13 cellular contexts compared by ENCODE assay signal in the genomic region with DNA sequence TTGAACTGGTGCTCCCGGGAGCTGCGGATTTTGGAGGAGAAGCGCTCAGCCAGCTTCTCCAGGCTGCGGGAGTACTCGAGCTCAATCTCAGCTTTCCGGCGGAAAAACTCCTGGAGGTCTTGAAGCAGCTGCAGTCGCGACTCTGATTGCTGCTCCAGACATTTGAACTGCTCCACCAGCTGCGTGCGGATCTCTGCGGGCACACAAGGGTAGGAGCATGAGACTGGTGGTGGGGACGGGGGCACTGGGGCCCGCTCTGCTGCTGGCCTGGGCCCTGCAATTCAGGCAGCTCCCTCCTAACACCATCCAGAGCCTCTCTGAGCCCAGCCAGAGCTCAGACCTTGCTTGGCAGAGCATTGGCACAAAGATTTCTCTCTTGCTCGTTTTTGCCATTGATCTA.
A peak's percentile ranks its signal among the peaks of the same experiment; 100 is the strongest.
DNase-seq lines count a peak whose midpoint lies in the region; ATAC-seq and TF ChIP-seq lines count a peak whose summit lies in the region.
"Had no signal": no experiment of that assay in that cellular context is flagged by ENCODE, and none has a peak within 500 bp of the region (broad histone marks: within the 10 kb centered on the region; RNA-seq: fewer than 3 reads in every experiment).

No MANE protein-coding gene starts in this region.

- H3K27ac Mint-ChIP-seq in endodermal cell (no peak overlapping the region), neural progenitor cell (peak overlapping the region; percentile 22)
- H3K27ac Mint-ChIP-seq in stimulated activated effector memory CD8-positive, alpha-beta T cell treated with anti-CD3 and anti-CD28 coated beads, Interleukin-12 subunit alpha, Interleukin-12 subunit beta, amount 100 ng/mL, for 72 hours, result no peak overlapping the region
- H3K27ac Mint-ChIP-seq: B cell; CD4-positive, alpha-beta T cell had no signal

- H3F3A ChIP-seq in neural progenitor cell (ENCODE audit: low read depth), result peaks cover 7% of the 10 kb centered on the region

- WGBS in HUES64, result 88% methylated on average over 15 of the region's 15 CpGs
- WGBS in endodermal cell (ENCODE audit: insufficient coverage in 1 of 2, insufficient read length in 1 of 2), 2 experiments, result 88 to 93% methylated on average over 13 to 15 of the region's 15 CpGs

- no peak overlapping the region for H3K4me2 ChIP-seq in neural progenitor cell

- H3K27me3 ChIP-seq in HUES64 (ENCODE audit: insufficient read depth, low read length) (no peaks in the 10 kb centered on the region), endodermal cell (ENCODE audit: control insufficient read depth, insufficient read depth, low read length, poor library complexity, severe bottlenecking) (peaks cover 4% of the 10 kb centered on the region), neural progenitor cell (no peaks in the 10 kb centered on the region)

- H3K36me3 ChIP-seq in HUES64 (ENCODE audit: insufficient read depth, low read length), result no peaks in the 10 kb centered on the region
- H3K36me3 ChIP-seq in endodermal cell (ENCODE audit: control insufficient read depth, insufficient read depth, low read length), result no peaks in the 10 kb centered on the region
- H3K36me3 ChIP-seq in neural progenitor cell, result no peaks in the 10 kb centered on the region
- H3K36me3 ChIP-seq: HAP-1 had no signal

- TF ChIP-seq CTCF in endodermal cell (conservative IDR thresholded peaks at IDR 0.05) (no peak), neural progenitor cell (IDR thresholded peaks at IDR 0.05) (no peak)

- peak overlapping the region; percentile 39; the same call in 1 of the 2 replicates for H3K27ac ChIP-seq in HUES64 (ENCODE audit: low read depth, low read length)
- peak overlapping the region; percentile 61 for H3K27ac ChIP-seq in endodermal cell (ENCODE audit: low read depth, low read length)
- no peak overlapping the region for H3K27ac ChIP-seq in neural progenitor cell

- H3K4me1 Mint-ChIP-seq in endodermal cell, result peaks cover 17% of the 10 kb centered on the region
- peaks cover 28% of the 10 kb centered on the region for H3K4me1 Mint-ChIP-seq in neural progenitor cell
- H3K4me1 Mint-ChIP-seq in stimulated activated effector memory CD8-positive, alpha-beta T cell treated with anti-CD3 and anti-CD28 coated beads, Interleukin-12 subunit alpha, Interleukin-12 subunit beta, amount 100 ng/mL, for 72 hours, result no peaks in the 10 kb centered on the region
- H3K4me1 Mint-ChIP-seq: B cell had no signal

- H3K4me3 Mint-ChIP-seq in endodermal cell (no peak overlapping the region), neural progenitor cell (no peak overlapping the region)
- H3K4me3 Mint-ChIP-seq in stimulated activated effector memory CD8-positive, alpha-beta T cell treated with anti-CD3 and anti-CD28 coated beads, Interleukin-12 subunit alpha, Interleukin-12 subunit beta, amount 100 ng/mL, for 72 hours, result no peak overlapping the region
- H3K4me3 Mint-ChIP-seq: B cell; CD4-positive, alpha-beta T cell had no signal

- H3K4me1 ChIP-seq in HUES64 (ENCODE audit: insufficient read depth, low read length), result peaks cover 9% of the 10 kb centered on the region
- H3K4me1 ChIP-seq in endodermal cell (ENCODE audit: control insufficient read depth, insufficient read depth, low read length), result peaks cover 11% of the 10 kb centered on the region
- peaks cover 19% of the 10 kb centered on the region for H3K4me1 ChIP-seq in neural progenitor cell
- H3K4me1 ChIP-seq: HAP-1 had no signal

- H4K20me1 ChIP-seq in neural progenitor cell (ENCODE audit: low read depth), result no peaks in the 10 kb centered on the region

- H3K4me3 ChIP-seq in HUES64 (ENCODE audit: low read length) (no peak overlapping the region), endodermal cell (ENCODE audit: low read length) (peak overlapping the region; percentile 21), neural progenitor cell (no peak overlapping the region)
- H3K4me3 ChIP-seq: HAP-1 had no signal

- DNase-seq in endodermal cell, result peak; percentile 53
- peak; percentile 17 for DNase-seq in neural progenitor cell (ENCODE audit: low spot score)
- no peak for DNase-seq in activated naive CD4-positive, alpha-beta T cell treated with Interleukin-2 at 50 U/mL for 16 hours
- no peak for DNase-seq in stimulated activated effector memory CD8-positive, alpha-beta T cell treated with anti-CD3 and anti-CD28 coated beads, Interleukin-12 subunit alpha, Interleukin-12 subunit beta, amount 100 ng/mL, for 72 hours (ENCODE audit: low spot score in 2 of 2)
- DNase-seq: Calu3; CD4-positive, alpha-beta T cell; DMS 273 treated with DMSO at 0.1 percent for 48 hours had no signal

- no peak for ATAC-seq in HG02840 (IDR thresholded peaks at IDR 0.05; ENCODE audit: low FRiP score, unreplicated experiment)
- no peak for ATAC-seq in stimulated activated effector memory CD8-positive, alpha-beta T cell treated with anti-CD3 and anti-CD28 coated beads, Interleukin-12 subunit alpha, Interleukin-12 subunit beta, amount 100 ng/mL, for 72 hours
- no peak for ATAC-seq in HG03108 (IDR thresholded peaks at IDR 0.05; ENCODE audit: unreplicated experiment)
- ATAC-seq: HepG2 had no signal

- no peaks in the 10 kb centered on the region for H3K79me2 ChIP-seq in neural progenitor cell (ENCODE audit: low read depth)

- H3K9me3 ChIP-seq in HUES64 (ENCODE audit: insufficient read depth, low read depth, low read length), result no peaks in the 10 kb centered on the region
- no peaks in the 10 kb centered on the region for H3K9me3 ChIP-seq in endodermal cell (ENCODE audit: control insufficient read depth, low read length)
- no peaks in the 10 kb centered on the region for H3K9me3 ChIP-seq in neural progenitor cell (ENCODE audit: low read depth)
- H3K9me3 ChIP-seq: HAP-1 had no signal

- peaks cover 7% of the 10 kb centered on the region for H3K27me3 Mint-ChIP-seq in endodermal cell (ENCODE audit: insufficient read depth)
- H3K27me3 Mint-ChIP-seq in neural progenitor cell (ENCODE audit: insufficient read depth, low read depth), result peaks cover 5% of the 10 kb centered on the region
- H3K27me3 Mint-ChIP-seq: B cell; CD4-positive, alpha-beta T cell had no signal

- no peak overlapping the region for H3K9ac ChIP-seq in HUES64 (ENCODE audit: low read depth, low read length)
- H3K9ac ChIP-seq in endodermal cell (ENCODE audit: extremely low read depth, low read length, poor library complexity, severe bottlenecking), result no peak overlapping the region
- H3K9ac ChIP-seq in neural progenitor cell, result no peak overlapping the region

- H3K9me3 Mint-ChIP-seq in endodermal cell (no peaks in the 10 kb centered on the region), neural progenitor cell (no peaks in the 10 kb centered on the region)
- H3K9me3 Mint-ChIP-seq in stimulated activated effector memory CD8-positive, alpha-beta T cell treated with anti-CD3 and anti-CD28 coated beads, Interleukin-12 subunit alpha, Interleukin-12 subunit beta, amount 100 ng/mL, for 72 hours, result no peaks in the 10 kb centered on the region
- H3K9me3 Mint-ChIP-seq: CD4-positive, alpha-beta T cell had no signal

- H2AFZ ChIP-seq in neural progenitor cell (replicated peaks), result no peak overlapping the region

- H3K36me3 Mint-ChIP-seq in endodermal cell (ENCODE audit: low read depth) (no peaks in the 10 kb centered on the region), neural progenitor cell (peaks cover 21% of the 10 kb centered on the region)
- H3K36me3 Mint-ChIP-seq in stimulated activated effector memory CD8-positive, alpha-beta T cell treated with anti-CD3 and anti-CD28 coated beads, Interleukin-12 subunit alpha, Interleukin-12 subunit beta, amount 100 ng/mL, for 72 hours, result no peaks in the 10 kb centered on the region

Comparison
In these comparisons a context has a peak if more than half of its experiments do, and no peak if none do; other contexts are left out.
1. DNase-seq: peak in endodermal cell (single experiment) and neural progenitor cell (single experiment); none in activated naive CD4-positive, alpha-beta T cell treated with Interleukin-2 at 50 U/mL for 16 hours (single experiment) and stimulated activated effector memory CD8-positive, alpha-beta T cell treated with anti-CD3 and anti-CD28 coated beads, Interleukin-12 subunit alpha, Interleukin-12 subunit beta, amount 100 ng/mL, for 72 hours (0 of 2).